Comparison of ENCODE assay signal across 8 cellular contexts in genomic region chr3:123026551-123027291, GRCh38. TPM values are rescaled to one million over a fixed set of nuclear protein-coding genes. Genes with fewer than 3 reads are reported as not detected.
DNase-seq lines count a peak whose midpoint lies in the region.

No MANE protein-coding gene starts in this region.

- H3K4me3 ChIP-seq in trophoblast cell (ENCODE audit: low read depth, low read length) = peak overlapping the region; percentile 51

- H4K91ac ChIP-seq in trophoblast cell (ENCODE audit: low read depth, low read length) = no peak overlapping the region

- H3K14ac ChIP-seq in trophoblast cell (ENCODE audit: low read length) = no peak overlapping the region

- H3K9ac ChIP-seq in trophoblast cell (ENCODE audit: low read length) = no peak overlapping the region

- no peak overlapping the region for H2BK5ac ChIP-seq in trophoblast cell (ENCODE audit: low read depth, low read length, poor library complexity)

- intact Hi-C loops in head of caudate nucleus (cut with DNase I) = no loop called here

- peak overlapping the region; percentile 85 for H3K4me2 ChIP-seq in trophoblast cell (ENCODE audit: low read length)

- no peak overlapping the region for H2AK5ac ChIP-seq in trophoblast cell (ENCODE audit: low read length)

- no peak overlapping the region for H3K23ac ChIP-seq in trophoblast cell (ENCODE audit: low read length)

- H3K4me1 ChIP-seq in trophoblast cell (ENCODE audit: control insufficient read depth in 1 of 2, insufficient read depth in 2 of 2, low read length in 2 of 2) = peaks cover 15 to 20% of the 10 kb centered on the region in 2 experiments

- no peak overlapping the region for H2BK12ac ChIP-seq in trophoblast cell (ENCODE audit: low read length)

- H4K8ac ChIP-seq in trophoblast cell (ENCODE audit: low read depth, low read length) = no peak overlapping the region

- H3K18ac ChIP-seq in trophoblast cell (ENCODE audit: low read length) = no peak overlapping the region

- H2AFZ ChIP-seq in trophoblast cell (ENCODE audit: insufficient read depth, low read length, poor library complexity) = no peak overlapping the region

- H3K36me3 ChIP-seq in trophoblast cell (ENCODE audit: control insufficient read depth in 1 of 2, insufficient read depth in 2 of 2, low read length in 2 of 2) = no peaks in the 10 kb centered on the region

- H2BK120ac ChIP-seq in trophoblast cell (ENCODE audit: insufficient read depth, low read length, poor library complexity) = no peak overlapping the region

- DNase-seq in activated T-cell treated with anti-CD3 and anti-CD28 coated beads for 48 hours (ENCODE audit: low read depth) = peak; percentile 8
- DNase-seq in activated T-cell treated with anti-CD3 and anti-CD28 coated beads for 4 hours = no peak
- peak; percentile 51 for DNase-seq in activated CD8-positive, alpha-beta memory T cell treated with anti-CD3 and anti-CD28 coated beads, Interleukin-2, amount 50 U/mL, for 48 hours
- peak in 30 of 42 donors; percentile 5 to 59 (median 26) for DNase-seq in head of caudate nucleus
- peak in 1 of 2 donors; percentile 57 for DNase-seq in trophoblast cell
- DNase-seq in UCSD-AML1 (lab: John Stamatoyannopoulos, UW; ENCODE audit: unreplicated experiment) = no peak
- no peak for DNase-seq in NCI-H524 treated with DMSO at 0.1 percent for 48 hours (lab: John Stamatoyannopoulos, UW)
- DNase-seq in HCEC 1CT = no peak

- H3K27ac ChIP-seq in trophoblast cell (ENCODE audit: low read depth, low read length) = no peak overlapping the region

- H3K27me3 ChIP-seq in trophoblast cell (ENCODE audit: insufficient read depth, low read length) = peaks cover 31% of the 10 kb centered on the region

- WGBS in trophoblast cell (ENCODE audit: extremely low coverage, insufficient coverage, insufficient read length) = no CpG with 5 or more reads among the region's 64 CpGs

- peaks cover 3% of the 10 kb centered on the region for H3K79me1 ChIP-seq in trophoblast cell (ENCODE audit: low read length)

- no peak overlapping the region for H4K12ac ChIP-seq in trophoblast cell (ENCODE audit: low read depth, low read length)

- H3K4ac ChIP-seq in trophoblast cell (ENCODE audit: low read depth, low read length) = no peak overlapping the region

- H3K79me2 ChIP-seq in trophoblast cell (ENCODE audit: control insufficient read depth, insufficient read depth, low read length, poor library complexity) = no peaks in the 10 kb centered on the region

- no peaks in the 10 kb centered on the region for H3K9me3 ChIP-seq in trophoblast cell (ENCODE audit: insufficient read depth, low read depth, low read length)

RNA-seq across cellular contexts. Expression of gene SEMA5B, which starts 0.8 kb away (rescaled TPM):
- polyA plus RNA-seq in trophoblast cell (2013) = 8.9 and 9.2 TPM in 2 replicates

RNA-seq across cellular contexts. Expression of gene PDIA5, which starts 40.1 kb away (rescaled TPM):
- polyA plus RNA-seq in trophoblast cell (2013) = 77.0 and 78.2 TPM in 2 replicates

Comparison
In these comparisons a context has a peak if more than half of its experiments do, and no peak if none do; other contexts are left out.
1. DNase-seq: peak in activated T-cell treated with anti-CD3 and anti-CD28 coated beads for 48 hours (single experiment), activated CD8-positive, alpha-beta memory T cell treated with anti-CD3 and anti-CD28 coated beads, Interleukin-2, amount 50 U/mL, for 48 hours (single experiment) and head of caudate nucleus (30 of 42); none in activated T-cell treated with anti-CD3 and anti-CD28 coated beads for 4 hours (single experiment), UCSD-AML1 (single experiment), NCI-H524 treated with DMSO at 0.1 percent for 48 hours (single experiment) and HCEC 1CT (single experiment).